In genomic region chr9:105150991-105151685, GRCh38 we compare ENCODE assay signal across 11 cellular contexts.
A peak's percentile ranks its signal among the peaks of the same experiment; 100 is the strongest.
DNase-seq lines count a peak whose midpoint lies in the region; ATAC-seq and TF ChIP-seq lines count a peak whose summit lies in the region.
"Had no signal": no experiment of that assay in that cellular context is flagged by ENCODE, and none has a peak within 500 bp of the region (broad histone marks: within the 10 kb centered on the region; RNA-seq: fewer than 3 reads in every experiment).

No MANE protein-coding gene starts in this region.

- no peaks in the 10 kb centered on the region; the same call in 1 of the 2 replicates for H3K27me3 Mint-ChIP-seq in HFFc6 (ENCODE audit: insufficient read depth)
- peaks cover 2% of the 10 kb centered on the region for H3K27me3 Mint-ChIP-seq in activated T-helper 1 cell treated with anti-CD3 and anti-CD28 coated beads, Interleukin-12 subunit alpha, Interleukin-12 subunit beta, Interleukin-2, Interleukin-4 antibody, amounts not matched to agents 30 ng/mL and 10 ng/mL and 1 ng/mL, durations not matched to agents 14 hours and 24 hours and 36 hours (ENCODE audit: insufficient read depth)
- no peaks in the 10 kb centered on the region for H3K27me3 Mint-ChIP-seq in stimulated activated naive CD8-positive, alpha-beta T cell treated with anti-CD3 and anti-CD28 coated beads, Interleukin-15, amount 100 ng/mL, for 72 hours
- H3K27me3 Mint-ChIP-seq in activated T-cell treated with anti-CD3 and anti-CD28 coated beads, Interleukin-2, amount 50 U/mL, for 4 hours (ENCODE audit: low read depth) = no peaks in the 10 kb centered on the region
- H3K27me3 Mint-ChIP-seq: activated naive CD4-positive, alpha-beta T cell treated with anti-CD3 and anti-CD28 coated beads, Interleukin-2, amount 50 U/mL, for 24 hours had no signal

- H3K36me3 Mint-ChIP-seq in HFFc6 (ENCODE audit: low read depth) = no peaks in the 10 kb centered on the region
- no peaks in the 10 kb centered on the region for H3K36me3 Mint-ChIP-seq in activated T-helper 1 cell treated with anti-CD3 and anti-CD28 coated beads, Interleukin-12 subunit alpha, Interleukin-12 subunit beta, Interleukin-2, Interleukin-4 antibody, amounts not matched to agents 30 ng/mL and 10 ng/mL and 1 ng/mL, durations not matched to agents 14 hours and 24 hours and 36 hours (ENCODE audit: low read depth)
- no peaks in the 10 kb centered on the region for H3K36me3 Mint-ChIP-seq in activated T-cell treated with anti-CD3 and anti-CD28 coated beads, Interleukin-2, amount 50 U/mL, for 4 hours (ENCODE audit: insufficient read depth)
- H3K36me3 Mint-ChIP-seq: activated naive CD4-positive, alpha-beta T cell treated with anti-CD3 and anti-CD28 coated beads, Interleukin-2, amount 50 U/mL, for 24 hours; mesothelial cell of epicardium had no signal

- no peak overlapping the region; the same call in 1 of the 2 replicates for H3K4me3 Mint-ChIP-seq in HFFc6
- no peak overlapping the region for H3K4me3 Mint-ChIP-seq in activated T-helper 1 cell treated with anti-CD3 and anti-CD28 coated beads, Interleukin-12 subunit alpha, Interleukin-12 subunit beta, Interleukin-2, Interleukin-4 antibody, amounts not matched to agents 30 ng/mL and 10 ng/mL and 1 ng/mL, durations not matched to agents 14 hours and 24 hours and 36 hours
- H3K4me3 Mint-ChIP-seq in stimulated activated naive CD8-positive, alpha-beta T cell treated with anti-CD3 and anti-CD28 coated beads, Interleukin-15, amount 100 ng/mL, for 72 hours = no peak overlapping the region
- no peak overlapping the region for H3K4me3 Mint-ChIP-seq in activated T-cell treated with anti-CD3 and anti-CD28 coated beads, Interleukin-2, amount 50 U/mL, for 4 hours
- H3K4me3 Mint-ChIP-seq: activated naive CD4-positive, alpha-beta T cell treated with anti-CD3 and anti-CD28 coated beads, Interleukin-2, amount 50 U/mL, for 24 hours; mesothelial cell of epicardium had no signal

- TF ChIP-seq CTCF in HFFc6 (IDR thresholded peaks at IDR 0.05) = no peak

- H3K4me1 Mint-ChIP-seq in HFFc6 (ENCODE audit: low read depth) = peaks cover 34% of the 10 kb centered on the region
- H3K4me1 Mint-ChIP-seq in activated T-helper 1 cell treated with anti-CD3 and anti-CD28 coated beads, Interleukin-12 subunit alpha, Interleukin-12 subunit beta, Interleukin-2, Interleukin-4 antibody, amounts not matched to agents 30 ng/mL and 10 ng/mL and 1 ng/mL, durations not matched to agents 14 hours and 24 hours and 36 hours (ENCODE audit: low read depth) = no peaks in the 10 kb centered on the region
- peaks cover 8% of the 10 kb centered on the region for H3K4me1 Mint-ChIP-seq in stimulated activated naive CD8-positive, alpha-beta T cell treated with anti-CD3 and anti-CD28 coated beads, Interleukin-15, amount 100 ng/mL, for 72 hours
- H3K4me1 Mint-ChIP-seq in activated T-cell treated with anti-CD3 and anti-CD28 coated beads, Interleukin-2, amount 50 U/mL, for 4 hours (ENCODE audit: low read depth) = peaks cover 17% of the 10 kb centered on the region

- no peak for ATAC-seq in stimulated activated naive CD8-positive, alpha-beta T cell treated with anti-CD3 and anti-CD28 coated beads, Interleukin-15, amount 100 ng/mL, for 72 hours
- no peak for ATAC-seq in activated T-cell treated with anti-CD3 and anti-CD28 coated beads, Interleukin-2, amount 50 U/mL, for 4 hours

- H3K27ac Mint-ChIP-seq in HFFc6 = peak overlapping the region; percentile 34; the same call in 1 of the 2 replicates
- no peak overlapping the region for H3K27ac Mint-ChIP-seq in activated T-helper 1 cell treated with anti-CD3 and anti-CD28 coated beads, Interleukin-12 subunit alpha, Interleukin-12 subunit beta, Interleukin-2, Interleukin-4 antibody, amounts not matched to agents 30 ng/mL and 10 ng/mL and 1 ng/mL, durations not matched to agents 14 hours and 24 hours and 36 hours
- H3K27ac Mint-ChIP-seq in stimulated activated naive CD8-positive, alpha-beta T cell treated with anti-CD3 and anti-CD28 coated beads, Interleukin-15, amount 100 ng/mL, for 72 hours = no peak overlapping the region
- H3K27ac Mint-ChIP-seq: activated naive CD4-positive, alpha-beta T cell treated with anti-CD3 and anti-CD28 coated beads, Interleukin-2, amount 50 U/mL, for 24 hours; mesothelial cell of epicardium had no signal

- DNase-seq in DMS53 (lab: John Stamatoyannopoulos, UW) = peak; percentile 66
- peak; percentile 56 for DNase-seq in HFFc6
- DNase-seq in RKO (ENCODE audit: low spot score) = peak; percentile 40
- DNase-seq in kidney tubule cell (ENCODE audit: low spot score) = peak; percentile 96
- DNase-seq in activated T-helper 1 cell treated with anti-CD3 and anti-CD28 coated beads, Interleukin-12 subunit alpha, Interleukin-12 subunit beta, Interleukin-2, Interleukin-4 antibody, amounts not matched to agents 30 ng/mL and 10 ng/mL and 1 ng/mL, durations not matched to agents 14 hours and 24 hours and 36 hours (ENCODE audit: low spot score) = no peak
- no peak for DNase-seq in stimulated activated naive CD8-positive, alpha-beta T cell treated with anti-CD3 and anti-CD28 coated beads, Interleukin-15, amount 100 ng/mL, for 72 hours
- no peak for DNase-seq in epidermal melanocyte (ENCODE audit: insufficient read length, low spot score)
- DNase-seq in activated T-cell treated with anti-CD3 and anti-CD28 coated beads, Interleukin-2, amount 50 U/mL, for 4 hours = no peak
- DNase-seq: DND-41 had no signal

- intact Hi-C loops in activated T-helper 1 cell treated with anti-CD3 and anti-CD28 coated beads, Interleukin-12 subunit alpha, Interleukin-12 subunit beta, Interleukin-2, Interleukin-4 antibody, amounts not matched to agents 30 ng/mL and 10 ng/mL and 1 ng/mL, durations not matched to agents 14 hours and 24 hours and 36 hours (cut with micrococcal nuclease) = loop anchor here (10.0 kb wide), 1 partner anchor 156 kb away; no protein-coding TSS in a partner anchor

- H3K9me3 Mint-ChIP-seq in HFFc6 = no peaks in the 10 kb centered on the region
- no peaks in the 10 kb centered on the region for H3K9me3 Mint-ChIP-seq in activated T-helper 1 cell treated with anti-CD3 and anti-CD28 coated beads, Interleukin-12 subunit alpha, Interleukin-12 subunit beta, Interleukin-2, Interleukin-4 antibody, amounts not matched to agents 30 ng/mL and 10 ng/mL and 1 ng/mL, durations not matched to agents 14 hours and 24 hours and 36 hours
- no peaks in the 10 kb centered on the region for H3K9me3 Mint-ChIP-seq in stimulated activated naive CD8-positive, alpha-beta T cell treated with anti-CD3 and anti-CD28 coated beads, Interleukin-15, amount 100 ng/mL, for 72 hours
- H3K9me3 Mint-ChIP-seq in activated T-cell treated with anti-CD3 and anti-CD28 coated beads, Interleukin-2, amount 50 U/mL, for 4 hours = no peaks in the 10 kb centered on the region
- H3K9me3 Mint-ChIP-seq: activated naive CD4-positive, alpha-beta T cell treated with anti-CD3 and anti-CD28 coated beads, Interleukin-2, amount 50 U/mL, for 24 hours; mesothelial cell of epicardium had no signal

Comparison
In these comparisons a context has a peak if more than half of its experiments do, and no peak if none do; other contexts are left out.
1. DNase-seq: peak in DMS53 (single experiment), HFFc6 (single experiment), RKO (single experiment) and kidney tubule cell (single experiment); none in activated T-helper 1 cell treated with anti-CD3 and anti-CD28 coated beads, Interleukin-12 subunit alpha, Interleukin-12 subunit beta, Interleukin-2, Interleukin-4 antibody, amounts not matched to agents 30 ng/mL and 10 ng/mL and 1 ng/mL, durations not matched to agents 14 hours and 24 hours and 36 hours (single experiment), stimulated activated naive CD8-positive, alpha-beta T cell treated with anti-CD3 and anti-CD28 coated beads, Interleukin-15, amount 100 ng/mL, for 72 hours (0 of 2), epidermal melanocyte (single experiment) and activated T-cell treated with anti-CD3 and anti-CD28 coated beads, Interleukin-2, amount 50 U/mL, for 4 hours (single experiment).